ENCODE assay signal across 35 cellular contexts in the genomic region with DNA sequence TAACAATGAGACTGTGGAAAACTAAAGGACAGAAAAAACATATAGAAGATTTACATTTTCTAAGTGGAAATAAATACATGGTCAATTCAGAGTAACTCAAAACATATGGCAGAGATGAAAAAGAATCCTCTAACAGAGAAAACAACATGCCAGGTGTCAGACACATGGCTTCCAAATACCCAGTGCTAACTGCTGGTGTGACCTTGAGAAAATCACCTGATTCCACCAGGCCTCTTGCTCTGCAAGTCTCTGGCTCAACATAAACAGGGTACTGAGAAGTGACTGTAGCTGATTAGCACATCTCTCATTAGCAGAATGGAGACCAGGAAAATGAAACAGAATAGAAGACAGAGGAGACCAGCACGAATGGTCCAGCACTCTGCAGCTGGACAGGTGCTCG.
"Had no signal": no experiment of that assay in that cellular context is flagged by ENCODE, and none has a peak within 500 bp of the region (broad histone marks: within the 10 kb centered on the region; RNA-seq: fewer than 3 reads in every experiment).

No MANE protein-coding gene starts in this region.

- H3K27ac Mint-ChIP-seq: activated B cell treated with CpG ODN at 0.5 μM for 24 hours; activated CD8-positive, alpha-beta T cell treated with anti-CD3 and anti-CD28 coated beads for 36 hours; activated naive CD4-positive, alpha-beta T cell treated with anti-CD3 and anti-CD28 coated beads, Interleukin-2, amount 50 U/mL, for 24 hours; activated naive CD8-positive, alpha-beta T cell treated with anti-CD3 and anti-CD28 coated beads for 36 hours; activated naive CD8-positive, alpha-beta T cell treated with anti-CD3 and anti-CD28 coated beads, Interleukin-2, amount 50 U/mL, for 24 hours; activated T-helper 17 cell treated with anti-CD3 and anti-CD28 coated beads, Interleukin-2, amount 50 U/mL, for 72 hours; brain; T-helper 17 cell; T-helper 2 cell treated with Interferon-gamma antibody and Interleukin-4, amounts not matched to agents 5 μg/mL and 100 μg/mL, for 36 hours had no signal

- H3K27me3 Mint-ChIP-seq: activated B cell treated with CpG ODN at 0.5 μM for 24 hours; activated CD8-positive, alpha-beta T cell treated with anti-CD3 and anti-CD28 coated beads for 36 hours; activated naive CD4-positive, alpha-beta T cell treated with anti-CD3 and anti-CD28 coated beads, Interleukin-2, amount 50 U/mL, for 24 hours; activated naive CD8-positive, alpha-beta T cell treated with anti-CD3 and anti-CD28 coated beads for 36 hours; activated naive CD8-positive, alpha-beta T cell treated with anti-CD3 and anti-CD28 coated beads, Interleukin-2, amount 50 U/mL, for 24 hours; activated T-helper 17 cell treated with anti-CD3 and anti-CD28 coated beads, Interleukin-2, amount 50 U/mL, for 72 hours; brain; T-helper 17 cell had no signal

- H3K27me3 ChIP-seq: adrenal gland, breast epithelium, cardiac muscle cell, colonic mucosa had no signal

- H3K9me3 Mint-ChIP-seq: activated B cell treated with CpG ODN at 0.5 μM for 24 hours; activated CD8-positive, alpha-beta T cell treated with anti-CD3 and anti-CD28 coated beads for 36 hours; activated naive CD4-positive, alpha-beta T cell treated with anti-CD3 and anti-CD28 coated beads, Interleukin-2, amount 50 U/mL, for 24 hours; activated naive CD8-positive, alpha-beta T cell treated with anti-CD3 and anti-CD28 coated beads for 36 hours; activated naive CD8-positive, alpha-beta T cell treated with anti-CD3 and anti-CD28 coated beads, Interleukin-2, amount 50 U/mL, for 24 hours; T-helper 2 cell treated with Interferon-gamma antibody and Interleukin-4, amounts not matched to agents 5 μg/mL and 100 μg/mL, for 36 hours had no signal

- FAIRE-seq: endometrium, endothelial cell of umbilical vein, frontal cortex had no signal

- H3K4me3 Mint-ChIP-seq: activated B cell treated with CpG ODN at 0.5 μM for 24 hours; activated CD8-positive, alpha-beta T cell treated with anti-CD3 and anti-CD28 coated beads for 36 hours; activated naive CD4-positive, alpha-beta T cell treated with anti-CD3 and anti-CD28 coated beads, Interleukin-2, amount 50 U/mL, for 24 hours; activated naive CD8-positive, alpha-beta T cell treated with anti-CD3 and anti-CD28 coated beads for 36 hours; activated naive CD8-positive, alpha-beta T cell treated with anti-CD3 and anti-CD28 coated beads, Interleukin-2, amount 50 U/mL, for 24 hours; activated T-cell treated with anti-CD3 and anti-CD28 coated beads, Interleukin-2, amount 50 U/mL, for 4 hours; activated T-helper 17 cell treated with anti-CD3 and anti-CD28 coated beads, Interleukin-2, amount 50 U/mL, for 72 hours; brain; T-helper 17 cell; T-helper 2 cell treated with Interferon-gamma antibody and Interleukin-4, amounts not matched to agents 5 μg/mL and 100 μg/mL, for 36 hours had no signal

- H3K4me1 ChIP-seq: adrenal gland, breast epithelium, colonic mucosa had no signal

- ATAC-seq: activated CD4-positive, CD25-positive, alpha-beta regulatory T cell treated with anti-CD3 and anti-CD28 coated beads, Interleukin-2, amount 50 U/mL, for 24 hours; activated CD8-positive, alpha-beta T cell treated with anti-CD3 and anti-CD28 coated beads for 36 hours; activated naive CD8-positive, alpha-beta T cell treated with anti-CD3 and anti-CD28 coated beads, Interleukin-2, amount 50 U/mL, for 24 hours; activated T-cell treated with anti-CD3 and anti-CD28 coated beads, Interleukin-2, amount 50 U/mL, for 4 hours; activated T-helper 17 cell treated with anti-CD3 and anti-CD28 coated beads, Interleukin-2, amount 50 U/mL, for 72 hours; esophagus mucosa; T-helper 17 cell had no signal

- DNase-seq: activated B cell treated with CpG ODN at 0.5 μM for 24 hours; activated CD4-positive, alpha-beta T cell treated with anti-CD3 and anti-CD28 coated beads for 48 hours; activated CD4-positive, alpha-beta T cell treated with anti-CD3 and anti-CD28 coated beads, Interleukin-2, amount 50 U/mL, for 1 hour; activated CD4-positive, alpha-beta T cell treated with anti-CD3 and anti-CD28 coated beads, Interleukin-2, amount 50 U/mL, for 48 hours; activated CD8-positive, alpha-beta memory T cell treated with anti-CD3 and anti-CD28 coated beads for 24 hours; activated CD8-positive, alpha-beta T cell treated with anti-CD3 and anti-CD28 coated beads for 36 hours; activated effector memory CD4-positive, alpha-beta T cell treated with Interleukin-2 at 50 U/mL for 16 hours; activated gamma-delta T cell treated with Interleukin-2 at 50 U/mL for 16 hours; activated naive CD4-positive, alpha-beta T cell treated with Interleukin-2 at 50 U/mL for 16 hours; activated naive CD8-positive, alpha-beta T cell treated with anti-CD3 and anti-CD28 coated beads for 36 hours; activated naive CD8-positive, alpha-beta T cell treated with anti-CD3 and anti-CD28 coated beads, Interleukin-2, amount 50 U/mL, for 24 hours; activated T-cell treated with anti-CD3 and anti-CD28 coated beads, Interleukin-2, amount 50 U/mL, for 4 hours; adrenal gland; amygdala; aorta; central memory CD4-positive, alpha-beta T cell; cerebellar nuclear complex; colonic mucosa; effector CD8-positive, alpha-beta T cell; head of caudate nucleus; T-helper 17 cell; T1000; WERI-Rb-1 had no signal

- H3K27ac ChIP-seq: adrenal gland, breast epithelium, colonic mucosa, epithelial cell of prostate, WERI-Rb-1 had no signal

- H3K4me3 ChIP-seq: adrenal gland, breast epithelium, cardiac muscle cell, colonic mucosa had no signal

- H3K36me3 Mint-ChIP-seq: activated naive CD4-positive, alpha-beta T cell treated with anti-CD3 and anti-CD28 coated beads, Interleukin-2, amount 50 U/mL, for 24 hours; activated naive CD8-positive, alpha-beta T cell treated with anti-CD3 and anti-CD28 coated beads for 36 hours; brain had no signal

- H3K4me1 Mint-ChIP-seq: activated B cell treated with CpG ODN at 0.5 μM for 24 hours; activated naive CD4-positive, alpha-beta T cell treated with anti-CD3 and anti-CD28 coated beads, Interleukin-2, amount 50 U/mL, for 24 hours; activated naive CD8-positive, alpha-beta T cell treated with anti-CD3 and anti-CD28 coated beads for 36 hours; activated naive CD8-positive, alpha-beta T cell treated with anti-CD3 and anti-CD28 coated beads, Interleukin-2, amount 50 U/mL, for 24 hours; activated T-helper 17 cell treated with anti-CD3 and anti-CD28 coated beads, Interleukin-2, amount 50 U/mL, for 72 hours; brain; T-helper 17 cell had no signal

- H3K9me3 ChIP-seq: adrenal gland, breast epithelium, colonic mucosa had no signal

- H3K36me3 ChIP-seq: adrenal gland, breast epithelium, cardiac muscle cell, colonic mucosa, WERI-Rb-1 had no signal
